1 cellular context compared by ENCODE assay signal in genomic region chr16:67909056-67909742, GRCh38.
TF ChIP-seq lines count a peak whose summit lies in the region.

No MANE protein-coding gene starts in this region.

TF ChIP-seq in HEK293, 187 proteins besides CTCF, POLR2A, EP300 and RAD21:
- no peak for TF ChIP-seq PRDM6 (tag by site-specific recombination; IDR thresholded peaks at IDR 0.05)
- no peak for TF ChIP-seq SCRT1 (tag by site-specific recombination; IDR thresholded peaks at IDR 0.05; ENCODE audit: borderline replicate concordance)
- no peak for TF ChIP-seq ZNF560 (tag by site-specific recombination; IDR thresholded peaks at IDR 0.05; ENCODE audit: borderline replicate concordance)
- no peak for TF ChIP-seq ZNF561 (tag by site-specific recombination; IDR thresholded peaks at IDR 0.05; ENCODE audit: borderline replicate concordance)
- TF ChIP-seq SCRT2 (tag by site-specific recombination; IDR thresholded peaks at IDR 0.05) = peak; percentile 51
- no peak for TF ChIP-seq ZNF138 (tag by site-specific recombination; IDR thresholded peaks at IDR 0.05; ENCODE audit: borderline replicate concordance)
- peak; percentile 50; the same call in 1 of the 2 replicates for TF ChIP-seq ZBTB6 (tag by site-specific recombination; IDR thresholded peaks at IDR 0.05)
- no peak for TF ChIP-seq RBAK (tag by site-specific recombination; IDR thresholded peaks at IDR 0.05)
- no peak for TF ChIP-seq SP7 (tag by site-specific recombination; IDR thresholded peaks at IDR 0.05)
- no peak for TF ChIP-seq ZSCAN30 (tag by site-specific recombination; IDR thresholded peaks at IDR 0.05)
- no peak for TF ChIP-seq ZNF404 (tag by site-specific recombination; IDR thresholded peaks at IDR 0.05)
